In the genomic region with DNA sequence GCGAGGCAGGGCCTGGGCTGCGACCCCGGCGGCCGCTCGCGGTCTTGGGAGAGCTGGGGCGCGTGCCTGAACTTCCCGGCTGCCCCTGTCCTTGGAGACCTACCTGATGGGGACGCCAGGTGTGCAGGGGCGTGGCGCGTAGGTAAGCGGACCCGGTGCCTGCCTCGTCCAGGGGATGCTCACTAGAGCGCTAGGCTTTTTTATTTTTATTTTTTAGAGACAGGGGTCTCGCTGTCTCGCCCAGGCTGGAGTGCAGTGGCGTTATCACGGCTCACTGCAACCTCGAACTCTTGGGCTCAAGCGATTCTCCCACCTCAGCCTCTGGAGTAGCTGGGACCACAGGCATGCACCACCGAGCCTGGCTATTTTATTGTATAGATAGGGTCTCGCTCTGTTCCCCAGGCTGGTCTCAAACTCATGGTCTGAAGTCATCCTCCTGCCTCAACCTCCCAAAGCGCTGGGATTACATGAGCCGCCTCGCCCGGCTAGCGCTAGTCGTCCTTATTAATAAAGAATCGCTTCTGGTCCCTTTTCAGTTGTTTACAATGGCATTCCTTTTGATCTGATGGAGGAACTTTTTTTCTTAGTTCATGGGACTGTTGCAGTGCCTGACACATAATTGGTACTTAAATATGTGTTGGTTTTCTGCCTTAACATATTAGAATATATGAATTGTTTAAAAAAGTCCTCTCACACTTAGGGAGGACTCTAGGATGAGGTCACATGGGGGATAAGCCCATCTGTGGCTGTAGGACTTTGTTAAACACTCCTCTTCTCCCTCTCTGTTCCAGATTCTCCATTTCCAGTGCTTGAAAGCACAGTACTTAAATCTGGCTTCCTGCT, we compare ENCODE assay signal across 8 cellular contexts. TPM values are rescaled to one million over a fixed set of nuclear protein-coding genes. Genes with fewer than 3 reads are reported as not detected.
DNase-seq lines count a peak whose midpoint lies in the region; ATAC-seq, FAIRE-seq and TF ChIP-seq lines count a peak whose summit lies in the region.

No MANE protein-coding gene starts in this region.

- FAIRE-seq in pancreas (lab: Jason Lieb, UNC) (no peak), GM19239 (lab: Jason Lieb, UNC) (no peak)

- H3K36me3 ChIP-seq in Peyer's patch (peaks cover 0 to 19% (median 0%) of the 10 kb centered on the region in 3 donors), pancreas (peaks cover 0 to 14% (median 3%) of the 10 kb centered on the region in 3 donors)

- peak; percentile 42 for DNase-seq in NCI-H446 treated with DMSO at 0.1 percent for 48 hours (lab: John Stamatoyannopoulos, UW)
- no peak for DNase-seq in NCI-H446 (lab: John Stamatoyannopoulos, UW)
- DNase-seq in Peyer's patch = no peak
- DNase-seq in epithelial cell of esophagus (ENCODE audit: low read depth) = no peak
- peak in 2 of 6 donors; percentile 64 to 88 for DNase-seq in pancreas
- no peak for DNase-seq in GM19239 (ENCODE audit: insufficient read length, low spot score)

- H3K9me3 ChIP-seq in Peyer's patch (no peaks in the 10 kb centered on the region), pancreas (no peaks in the 10 kb centered on the region)

- ATAC-seq in pancreas = no peak
- no peak for ATAC-seq in HG03520 (IDR thresholded peaks at IDR 0.05; ENCODE audit: unreplicated experiment)
- no peak for ATAC-seq in GM18858 (IDR thresholded peaks at IDR 0.05; ENCODE audit: unreplicated experiment)

- peak overlapping the region; percentile 97 to 99 (median 98) for H3K27ac ChIP-seq in Peyer's patch
- peak overlapping the region; percentile 93 to 98 (median 96) for H3K27ac ChIP-seq in pancreas

- peak in 3 of 6 experiments; percentile 11 to 17 (median 14) for TF ChIP-seq CTCF in Peyer's patch (IDR thresholded peaks at IDR 0.05)
- no peak for TF ChIP-seq CTCF in epithelial cell of esophagus (IDR thresholded peaks at IDR 0.05; ENCODE audit: insufficient read depth, low read depth, low read length, missing control alignments)
- no peak for TF ChIP-seq CTCF in pancreas (IDR thresholded peaks at IDR 0.05)

- no peaks in the 10 kb centered on the region for H3K27me3 ChIP-seq in Peyer's patch
- H3K27me3 ChIP-seq in pancreas = no peaks in the 10 kb centered on the region

- intact Hi-C loops in pancreas (cut with DNase I) = no loop called here

- H3K4me1 ChIP-seq in Peyer's patch = peaks cover 0 to 19% (median 3%) of the 10 kb centered on the region in 4 donors
- H3K4me1 ChIP-seq in pancreas = peaks cover 0 to 23% (median 5%) of the 10 kb centered on the region in 3 donors

- H3K4me3 ChIP-seq in Peyer's patch (peak overlapping the region; percentile 76 to 99 (median 98)), epithelial cell of esophagus (ENCODE audit: low read length) (peak overlapping the region; percentile 70), pancreas (peak overlapping the region; percentile 76 to 93 (median 83))

- TF ChIP-seq POLR2A in Peyer's patch (IDR thresholded peaks at IDR 0.05) = peak in 1 of 2 donors; percentile 7

- 4 to 6% methylated on average over 33 of the region's 33 CpGs for WGBS in pancreas, 2 donors

RNA-seq across cellular contexts. Expression of gene DPY19L3, which starts 0.8 kb away (rescaled TPM):
- total RNA-seq in Peyer's patch (10 to 100 TPM; 18.2 to 49.5 (median 42.4) TPM), pancreas (10 to 100 TPM; 10.9 to 31.0 (median 15.2) TPM)
- 10 to 100 TPM in 1 of 2 donors, 1 to 10 TPM in 1; 5.9 to 10.2 TPM for polyA plus RNA-seq in pancreas
